Comparison of ENCODE assay signal across 27 cellular contexts in genomic region chr5:114339108-114339507, GRCh38. TPM values are rescaled to one million over a fixed set of nuclear protein-coding genes. Genes with fewer than 3 reads are reported as not detected.
"Had no signal": no experiment of that assay in that cellular context is flagged by ENCODE, and none has a peak within 500 bp of the region (broad histone marks: within the 10 kb centered on the region; RNA-seq: fewer than 3 reads in every experiment).

No MANE protein-coding gene starts in this region.

- H3K36me3 ChIP-seq: stomach, suprapubic skin, thoracic aorta, thyroid gland, tibial artery, tibial nerve, transverse colon, upper lobe of left lung, upper lobe of right lung, uterus, vagina had no signal

- H3K4me3 ChIP-seq: stomach, suprapubic skin, testis, thoracic aorta, thyroid gland, tibial artery, tibial nerve, transverse colon, upper lobe of left lung, upper lobe of right lung, uterus, vagina had no signal

- ATAC-seq: stimulated activated effector memory CD8-positive, alpha-beta T cell treated with anti-CD3 and anti-CD28 coated beads, Interleukin-12 subunit alpha, Interleukin-12 subunit beta, amount 100 ng/mL, for 72 hours; stimulated activated memory B cell treated with anti-CD40 and anti-IgM and Interleukin-4, amounts not matched to agents 10 μg/mL and 1 μg/mL and 100 μg/mL, for 72 hours; stimulated activated naive B cell treated with anti-CD40 and anti-IgM and Interleukin-4, amounts not matched to agents 10 μg/mL and 1 μg/mL and 100 μg/mL, for 72 hours; stimulated activated naive CD8-positive, alpha-beta T cell treated with anti-CD3 and anti-CD28 coated beads, Interleukin-15, amount 100 ng/mL, for 72 hours; stimulated activated naive CD8-positive, alpha-beta T cell treated with anti-CD3 and anti-CD28 coated beads, Interleukin-15, Interleukin-2, amounts not matched to agents 100 U/mL and 50 U/mL, for 24 hours; upper lobe of right lung had no signal

- H3K27me3 ChIP-seq: stomach, testis, thyroid gland, tibial artery, tibial nerve, transverse colon, upper lobe of left lung, upper lobe of right lung, uterus, vagina had no signal

- H3K27ac ChIP-seq: stomach, suprapubic skin, testis, thoracic aorta, thyroid gland, tibial artery, tibial nerve, transverse colon, upper lobe of left lung, upper lobe of right lung, uterus, vagina had no signal

- DNase-seq: stimulated activated CD4-positive, alpha-beta T cell treated with anti-CD3 and anti-CD28 coated beads, Interleukin-2, amount 100 ng/mL, for 48 hours; stimulated activated CD4-positive, alpha-beta T cell treated with anti-CD3 and anti-CD28 coated beads, Interleukin-4, amount 100 ng/mL, for 1 hour; stimulated activated CD4-positive, alpha-beta T cell treated with anti-CD3 and anti-CD28 coated beads, Interleukin-4, amount 100 ng/mL, for 24 hours; stimulated activated CD4-positive, alpha-beta T cell treated with anti-CD3 and anti-CD28 coated beads, Interleukin-4, amount 100 ng/mL, for 4 hours; stimulated activated CD8-positive, alpha-beta memory T cell treated with anti-CD3 and anti-CD28 coated beads, Interleukin-4, amount 100 ng/mL, for 48 hours; stimulated activated naive B cell treated with anti-CD40 and anti-IgM and Interleukin-4, amounts not matched to agents 10 μg/mL and 1 μg/mL and 100 μg/mL, for 72 hours; stimulated activated naive CD4-positive, alpha-beta T cell; stimulated activated naive CD4-positive, alpha-beta T cell treated with Interleukin-2 at 50 U/mL for 16 hours; stimulated activated naive CD8-positive, alpha-beta T cell treated with anti-CD3 and anti-CD28 coated beads, Interleukin-15, amount 100 ng/mL, for 72 hours; stimulated activated naive CD8-positive, alpha-beta T cell treated with anti-CD3 and anti-CD28 coated beads, Interleukin-15, Interleukin-2, amounts not matched to agents 100 U/mL and 50 U/mL, for 24 hours; stomach; substantia nigra; testis; thyroid gland; tibial artery; transverse colon; trophoblast cell; upper lobe of left lung; upper lobe of right lung; uterus had no signal

- H3K9me3 ChIP-seq: suprapubic skin, testis, thoracic aorta, thyroid gland, transverse colon, upper lobe of left lung, upper lobe of right lung, uterus, vagina had no signal

- FAIRE-seq: urothelium cell line had no signal

- H3K4me1 ChIP-seq: stomach, suprapubic skin, testis, thyroid gland, tibial nerve, transverse colon, upper lobe of left lung, upper lobe of right lung, uterus, vagina had no signal

RNA-seq across cellular contexts. Expression of gene KCNN2, which starts 22.8 kb away (rescaled TPM):
- total RNA-seq: thoracic aorta had no signal
